1 cellular context compared by ENCODE assay signal in the genomic region with DNA sequence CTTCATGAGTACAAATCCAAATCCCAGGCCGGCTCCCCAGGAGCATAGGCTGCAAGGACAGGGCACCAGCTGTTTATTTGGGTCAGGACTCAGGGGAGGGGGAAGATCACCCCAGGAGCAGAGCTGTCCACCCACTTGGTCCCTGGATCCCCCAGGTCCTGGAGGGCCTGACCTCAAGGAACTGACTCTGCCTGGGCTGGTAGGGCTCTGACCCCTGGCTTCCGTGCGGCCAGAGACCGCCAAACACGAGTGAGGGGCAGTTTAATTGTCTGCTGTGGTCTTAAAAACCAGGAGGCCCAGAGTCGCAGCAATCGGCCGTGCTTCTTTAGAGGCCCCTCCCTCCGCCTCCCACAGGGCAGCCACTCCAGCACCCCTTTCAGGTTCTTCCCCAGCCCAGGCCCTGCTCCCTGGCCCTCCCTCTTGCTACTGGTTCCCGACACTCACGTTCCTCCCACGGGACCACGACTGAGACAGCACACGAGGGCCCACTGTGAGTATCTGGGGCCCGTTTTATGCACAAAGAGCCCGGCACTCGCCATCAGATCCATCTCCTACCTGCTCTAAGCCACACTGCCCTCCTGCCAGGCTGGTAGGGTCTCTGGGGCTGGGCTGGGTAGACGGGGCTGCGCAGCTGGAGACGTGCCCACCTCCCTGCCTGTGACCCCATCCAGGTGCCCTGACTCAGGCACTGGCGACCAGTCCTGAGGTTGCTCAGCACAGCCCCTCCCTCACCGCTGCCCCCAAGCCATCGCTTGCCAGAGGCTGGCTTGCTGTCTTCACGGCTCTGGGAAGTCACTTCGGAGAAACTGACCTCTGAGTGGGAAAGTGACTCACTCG.
TF ChIP-seq lines count a peak whose summit lies in the region.

No MANE protein-coding gene starts in this region.

TF ChIP-seq in H1, 55 proteins besides CTCF, POLR2A, EP300 and RAD21:
- TF ChIP-seq, protein P1, sequence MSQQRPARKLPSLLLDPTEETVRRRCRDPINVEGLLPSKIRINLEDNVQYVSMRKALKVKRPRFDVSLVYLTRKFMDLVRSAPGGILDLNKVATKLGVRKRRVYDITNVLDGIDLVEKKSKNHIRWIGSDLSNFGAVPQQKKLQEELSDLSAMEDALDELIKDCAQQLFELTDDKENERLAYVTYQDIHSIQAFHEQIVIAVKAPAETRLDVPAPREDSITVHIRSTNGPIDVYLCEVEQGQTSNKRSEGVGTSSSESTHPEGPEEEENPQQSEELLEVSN (IDR thresholded peaks at IDR 0.05), result no peak
- TF ChIP-seq SIRT6 (IDR thresholded peaks at IDR 0.05; ENCODE audit: low read length) (no peak), EGR1 (IDR thresholded peaks at IDR 0.05; ENCODE audit: borderline replicate concordance, low read depth, low read length) (no peak), TEAD4 (IDR thresholded peaks at IDR 0.05; ENCODE audit: low read depth, low read length) (no peak), CTBP2 (IDR thresholded peaks at IDR 0.05; ENCODE audit: borderline replicate concordance, insufficient read depth, insufficient read length, low read length) (peak; percentile 7), RBBP5 (IDR thresholded peaks at IDR 0.05; ENCODE audit: borderline replicate concordance, low read depth, low read length) (0 out of 2 replicates have a peak, but pooled peaks have one; percentile 7)
